ENCODE assay signal across 8 cellular contexts in genomic region chr3:141279074-141279945, GRCh38. TPM values are rescaled to one million over a fixed set of nuclear protein-coding genes. Genes with fewer than 3 reads are reported as not detected.
DNase-seq lines count a peak whose midpoint lies in the region; ATAC-seq and TF ChIP-seq lines count a peak whose summit lies in the region.

No MANE protein-coding gene starts in this region.

- peaks cover 19% of the 10 kb centered on the region for H3K4me1 Mint-ChIP-seq in stimulated activated effector memory CD8-positive, alpha-beta T cell treated with anti-CD3 and anti-CD28 coated beads, Interleukin-12 subunit alpha, Interleukin-12 subunit beta, amount 100 ng/mL, for 72 hours

- H3K36me3 Mint-ChIP-seq in stimulated activated effector memory CD8-positive, alpha-beta T cell treated with anti-CD3 and anti-CD28 coated beads, Interleukin-12 subunit alpha, Interleukin-12 subunit beta, amount 100 ng/mL, for 72 hours: no peaks in the 10 kb centered on the region

- H3K27ac ChIP-seq in KOPT-K1 (ENCODE audit: low read depth, low read length, poor library complexity, severe bottlenecking) (peak overlapping the region; percentile 24), right atrium auricular region (peak overlapping the region in 1 of 2 donors; percentile 2)

- TF ChIP-seq CTCF in WI38 (IDR thresholded peaks at IDR 0.05; ENCODE audit: low read depth, low read length) (peak; percentile 26; the same call in 1 of the 2 replicates), right atrium auricular region (IDR thresholded peaks at IDR 0.05) (peak; percentile 38 to 73)

- H3K36me3 ChIP-seq in KOPT-K1 (ENCODE audit: insufficient read depth, low read length) (peaks cover 96% of the 10 kb centered on the region), right atrium auricular region (peaks cover 5% of the 10 kb centered on the region)

- peaks cover 0 to 12% of the 10 kb centered on the region in 2 donors for H3K4me1 ChIP-seq in right atrium auricular region

- no peak overlapping the region for H3K4me3 ChIP-seq in WI38 (ENCODE audit: low read depth, low read length)
- H3K4me3 ChIP-seq in right atrium auricular region: no peak overlapping the region

- ATAC-seq in GM18870 (IDR thresholded peaks at IDR 0.05; ENCODE audit: unreplicated experiment): peak; percentile 60
- peak; percentile 52 for ATAC-seq in stimulated activated effector memory CD8-positive, alpha-beta T cell treated with anti-CD3 and anti-CD28 coated beads, Interleukin-12 subunit alpha, Interleukin-12 subunit beta, amount 100 ng/mL, for 72 hours
- ATAC-seq in HG02973 (IDR thresholded peaks at IDR 0.05; ENCODE audit: unreplicated experiment): no peak

- H3K4me3 Mint-ChIP-seq in stimulated activated effector memory CD8-positive, alpha-beta T cell treated with anti-CD3 and anti-CD28 coated beads, Interleukin-12 subunit alpha, Interleukin-12 subunit beta, amount 100 ng/mL, for 72 hours: no peak overlapping the region

- H3K27me3 ChIP-seq in right atrium auricular region: no peaks in the 10 kb centered on the region

- no peaks in the 10 kb centered on the region for H3K9me3 Mint-ChIP-seq in stimulated activated effector memory CD8-positive, alpha-beta T cell treated with anti-CD3 and anti-CD28 coated beads, Interleukin-12 subunit alpha, Interleukin-12 subunit beta, amount 100 ng/mL, for 72 hours

- H3K9me3 ChIP-seq in KOPT-K1 (ENCODE audit: insufficient read depth, low read length, poor library complexity, severe bottlenecking) (no peaks in the 10 kb centered on the region), right atrium auricular region (no peaks in the 10 kb centered on the region)

- no peak overlapping the region for H3K27ac Mint-ChIP-seq in stimulated activated effector memory CD8-positive, alpha-beta T cell treated with anti-CD3 and anti-CD28 coated beads, Interleukin-12 subunit alpha, Interleukin-12 subunit beta, amount 100 ng/mL, for 72 hours

- DNase-seq in COR-L47 (lab: John Stamatoyannopoulos, UW): peak; percentile 71
- peak; percentile 54 for DNase-seq in right atrium auricular region (ENCODE audit: low spot score)
- no peak for DNase-seq in stimulated activated effector memory CD8-positive, alpha-beta T cell treated with anti-CD3 and anti-CD28 coated beads, Interleukin-12 subunit alpha, Interleukin-12 subunit beta, amount 100 ng/mL, for 72 hours (ENCODE audit: low spot score in 2 of 2)
- no peak for DNase-seq in NOMO-1 treated with DMSO at 0.1 percent for 48 hours (lab: John Stamatoyannopoulos, UW; ENCODE audit: unreplicated experiment)

RNA-seq across cellular contexts. Expression of gene PXYLP1, which starts 47.7 kb away (rescaled TPM):
- total RNA-seq in right atrium auricular region: 10 to 100 TPM in 1 of 2 donors, 1 to 10 TPM in 1; 7.5 to 14.5 TPM

Comparison
In these comparisons a context has a peak if more than half of its experiments do, and no peak if none do; other contexts are left out.
1. DNase-seq: peak in COR-L47 (single experiment) and right atrium auricular region (single experiment); none in stimulated activated effector memory CD8-positive, alpha-beta T cell treated with anti-CD3 and anti-CD28 coated beads, Interleukin-12 subunit alpha, Interleukin-12 subunit beta, amount 100 ng/mL, for 72 hours (0 of 2) and NOMO-1 treated with DMSO at 0.1 percent for 48 hours (single experiment).